Comparison of ENCODE assay signal across 8 cellular contexts in genomic region chr6:31547727-31548422, GRCh38. TPM values are rescaled to one million over a fixed set of nuclear protein-coding genes. Genes with fewer than 3 reads are reported as not detected.
DNase-seq lines count a peak whose midpoint lies in the region; ATAC-seq, FAIRE-seq and TF ChIP-seq lines count a peak whose summit lies in the region.

No MANE protein-coding gene starts in this region.

- H3K4me1 ChIP-seq in A549 = peaks cover 14% of the 10 kb centered on the region
- peaks cover 15% of the 10 kb centered on the region for H3K4me1 ChIP-seq in mucosa of descending colon (ENCODE audit: low read depth)

- H3K4me3 ChIP-seq in A549 = peak overlapping the region; percentile 57
- H3K4me3 ChIP-seq in Jurkat, Clone E6-1 (ENCODE audit: low read length) = peak overlapping the region; percentile 63
- H3K4me3 ChIP-seq in cardiac fibroblast (replicated peaks in 1 of 2; ENCODE audit: low read depth in 2 of 2, low read length in 2 of 2) = peak overlapping the region; percentile 42 to 54
- no peak overlapping the region for H3K4me3 ChIP-seq in mucosa of descending colon

- ATAC-seq in A549 (no peak), mucosa of descending colon (no peak), GM18511 (IDR thresholded peaks at IDR 0.05; ENCODE audit: unreplicated experiment) (no peak)

- FAIRE-seq in A549 (lab: Jason Lieb, UNC) = no peak

- TF ChIP-seq RAD21 in A549 (conservative IDR thresholded peaks at IDR 0.05 in 1 of 2, IDR thresholded peaks at IDR 0.05 in 1 of 2) = no peak

- 76% methylated on average over 21 of the region's 23 CpGs for WGBS in A549 (ENCODE audit: missing lambda C conversion rate)

- H3K36me3 ChIP-seq in mucosa of descending colon (ENCODE audit: low read depth) = no peaks in the 10 kb centered on the region

- CTCF ChIA-PET in A549 (lab: Yijun Ruan, JAX) = interaction anchor here (0.8 to 15.7 kb wide), 9 partner anchors 9 to 248 kb away, joined by 3 to 331 read pairs (median 6); partner anchors contain the start of genes LST1, LTB, NCR3 and TNF

- H3K9me3 ChIP-seq in A549 (no peaks in the 10 kb centered on the region), mucosa of descending colon (no peaks in the 10 kb centered on the region)

- TF ChIP-seq CTCF in A549 (IDR thresholded peaks at IDR 0.05) (no peak), cardiac fibroblast (IDR thresholded peaks at IDR 0.05; ENCODE audit: low read depth, low read length) (no peak), mucosa of descending colon (IDR thresholded peaks at IDR 0.05) (no peak)

- TF ChIP-seq POLR2A in A549 (IDR thresholded peaks at IDR 0.05; ENCODE audit: low read length) = no peak

- no peak for TF ChIP-seq EP300 in A549 (IDR thresholded peaks at IDR 0.05)

- intact Hi-C loops in mucosa of descending colon (cut with DNase I, micrococcal nuclease) = loop anchor here (5.0 kb wide), 2 partner anchors 44 to 49 kb away; partner anchors contain the start of gene NCR3 (in 1 of the 2)

- POLR2A ChIA-PET in A549 (lab: Yijun Ruan, JAX) = interaction anchor here (0.6 to 1.4 kb wide), 5 partner anchors 17 to 1464 kb away, joined by 3 to 6 read pairs (median 4); partner anchors contain the start of gene HSPA1B

- DNase-seq in A549 (ENCODE audit: low read depth in 1 of 2, low spot score in 1 of 2) (no peak), cardiac fibroblast (ENCODE audit: low read depth in 2 of 2) (no peak), mucosa of descending colon (peak in 2 of 3 donors; percentile 52 to 69), H4 (ENCODE audit: low spot score) (no peak), foreskin melanocyte (no peak), cerebellar cortex (ENCODE audit: low spot score) (no peak)
- no peak for DNase-seq in Jurkat, Clone E6-1 (ENCODE audit: low read depth, low spot score)

- peak overlapping the region; percentile 87 to 90 for H3K27ac ChIP-seq in A549

- H3K4me2 ChIP-seq in A549 = peak overlapping the region; percentile 67

TF ChIP-seq in A549, 52 proteins besides CTCF, POLR2A, EP300 and RAD21 (continues in another document):
- TF ChIP-seq ZFP36 (IDR thresholded peaks at IDR 0.05; ENCODE audit: borderline replicate concordance, partially characterized antibody) = no peak
- no peak for TF ChIP-seq BHLHE40 (IDR thresholded peaks at IDR 0.05; ENCODE audit: low read depth, low read length)
- TF ChIP-seq MAX (IDR thresholded peaks at IDR 0.05) = no peak
- no peak for TF ChIP-seq TFCP2L1 (CRISPR knock-in tag; IDR thresholded peaks at IDR 0.05)
- TF ChIP-seq HES2 (IDR thresholded peaks at IDR 0.05) = no peak
- TF ChIP-seq ATOH8 (CRISPR knock-in tag; IDR thresholded peaks at IDR 0.05; ENCODE audit: low read depth) = no peak
- no peak for TF ChIP-seq SREBF2 (IDR thresholded peaks at IDR 0.05)
- no peak for TF ChIP-seq EHMT2 (IDR thresholded peaks at IDR 0.05; ENCODE audit: low read depth)
- TF ChIP-seq USF2 (IDR thresholded peaks at IDR 0.05) = no peak
- TF ChIP-seq BCL3 (IDR thresholded peaks at IDR 0.05) = no peak
- TF ChIP-seq CHD4 (IDR thresholded peaks at IDR 0.05; ENCODE audit: borderline replicate concordance) = no peak
- no peak for TF ChIP-seq PBX3 (IDR thresholded peaks at IDR 0.05)
- TF ChIP-seq JUNB (IDR thresholded peaks at IDR 0.05) = no peak

RNA-seq across cellular contexts. Expression of gene NFKBIL1, which starts 0.5 kb away (rescaled TPM):
- polyA plus RNA-seq in A549 (2011; rRNA removed) (3.8 and 5.2 TPM in 2 replicates), A549 (2017; fragmentation: RNase III; extraction: RNeasy Plus Mini Kit Qiagen cat#74134 plus additional on column Dnase treatment) (7.4 to 9.0 TPM (median 7.6 TPM) in 3 replicates)
- polyA plus RNA-seq in A549 (2012; cell fraction: cytosol; rRNA removed) = 6.4 and 7.7 TPM in 2 replicates
- 7.2 and 10.3 TPM in 2 replicates for polyA plus RNA-seq in A549 (2012; cell fraction: nucleus; rRNA removed)
- polyA minus RNA-seq in A549 (2011; rRNA and poly(A)+ RNA removed) = 3.3 and 4.0 TPM in 2 replicates
- 20.9 TPM for polyA plus RNA-seq in Jurkat, Clone E6-1 (2012; ENCODE audit: insufficient read depth, insufficient read length)
- total RNA-seq in mucosa of descending colon = 10 to 100 TPM; 15.8 to 27.8 (median 18.3) TPM
- total RNA-seq in H4 (2014; rRNA removed; shearing (Covaris generic)) = 12.9 and 13.6 TPM in 2 replicates

RNA-seq across cellular contexts. Expression of gene ATP6V1G2, which starts 1.5 kb away (rescaled TPM):
- 1.2 and 1.5 TPM in 2 replicates for polyA plus RNA-seq in A549 (2011; rRNA removed)
- polyA plus RNA-seq in A549 (2012; cell fraction: cytosol; rRNA removed) = 0.60 and 0.71 TPM in 2 replicates
- polyA plus RNA-seq in A549 (2012; cell fraction: nucleus; rRNA removed) = 0.34 and 0.53 TPM in 2 replicates
- 0.57 to 0.75 TPM (median 0.64 TPM) in 3 replicates for polyA plus RNA-seq in A549 (2017; fragmentation: RNase III; extraction: RNeasy Plus Mini Kit Qiagen cat#74134 plus additional on column Dnase treatment)
- polyA minus RNA-seq in A549 (2011; rRNA and poly(A)+ RNA removed) = 0.88 TPM in 1 of 2 replicates, not detected in the other
- polyA plus RNA-seq in Jurkat, Clone E6-1 (2012; ENCODE audit: insufficient read depth, insufficient read length) = 3.4 TPM
- 1 to 10 TPM in 2 of 3 donors, under 1 TPM in 1; 0.55 to 4.5 (median 1.2) TPM for total RNA-seq in mucosa of descending colon
- total RNA-seq in H4 (2014; rRNA removed; shearing (Covaris generic)) = 0.60 TPM in 1 of 2 replicates, not detected in the other

RNA-seq across cellular contexts. Expression of gene DDX39B, which starts 6.1 kb away (rescaled TPM):
- 267 and 334 TPM in 2 replicates for polyA plus RNA-seq in A549 (2011; rRNA removed)
- 484 and 532 TPM in 2 replicates for polyA plus RNA-seq in A549 (2012; cell fraction: cytosol; rRNA removed)
- 701 and 889 TPM in 2 replicates for polyA plus RNA-seq in A549 (2012; cell fraction: nucleus; rRNA removed)
- 434 to 464 TPM (median 441 TPM) in 3 replicates for polyA plus RNA-seq in A549 (2017; fragmentation: RNase III; extraction: RNeasy Plus Mini Kit Qiagen cat#74134 plus additional on column Dnase treatment)
- polyA minus RNA-seq in A549 (2011; rRNA and poly(A)+ RNA removed) = 883 and 1,070 TPM in 2 replicates
- 606 TPM for polyA plus RNA-seq in Jurkat, Clone E6-1 (2012; ENCODE audit: insufficient read depth, insufficient read length)
- 100 to 1,000 TPM; 239 to 309 (median 295) TPM for total RNA-seq in mucosa of descending colon
- 580 and 595 TPM in 2 replicates for total RNA-seq in H4 (2014; rRNA removed; shearing (Covaris generic))

RNA-seq across cellular contexts. Expression of gene MCCD1, which starts 19.1 kb away (rescaled TPM):
- polyA plus RNA-seq in A549 (2011; rRNA removed) (not detected in 2 replicates), A549 (2017; fragmentation: RNase III; extraction: RNeasy Plus Mini Kit Qiagen cat#74134 plus additional on column Dnase treatment) (not detected in 3 replicates)
- polyA plus RNA-seq in A549 (2012; cell fraction: cytosol; rRNA removed) = not detected in 2 replicates
- polyA plus RNA-seq in A549 (2012; cell fraction: nucleus; rRNA removed) = not detected in 2 replicates
- not detected in 2 replicates for polyA minus RNA-seq in A549 (2011; rRNA and poly(A)+ RNA removed)
- polyA plus RNA-seq in Jurkat, Clone E6-1 (2012; ENCODE audit: insufficient read depth, insufficient read length) = not detected
- not detected for total RNA-seq in mucosa of descending colon
- total RNA-seq in H4 (2014; rRNA removed; shearing (Covaris generic)) = not detected in 2 replicates

RNA-seq across cellular contexts. Expression of gene LTA, which starts 24.2 kb away (rescaled TPM):
- polyA plus RNA-seq in A549 (2011; rRNA removed) = 0.07 TPM in 1 of 2 replicates, not detected in the other
- 0.04 TPM in 2 replicates for polyA plus RNA-seq in A549 (2012; cell fraction: cytosol; rRNA removed)
- polyA plus RNA-seq in A549 (2012; cell fraction: nucleus; rRNA removed) = 0.05 TPM in 1 of 2 replicates, not detected in the other
- 0.07 to 0.08 TPM in 2 of 3 replicates, not detected in the other for polyA plus RNA-seq in A549 (2017; fragmentation: RNase III; extraction: RNeasy Plus Mini Kit Qiagen cat#74134 plus additional on column Dnase treatment)
- polyA minus RNA-seq in A549 (2011; rRNA and poly(A)+ RNA removed) = not detected in 2 replicates
- 6.4 TPM for polyA plus RNA-seq in Jurkat, Clone E6-1 (2012; ENCODE audit: insufficient read depth, insufficient read length)
- under 1 TPM in 2 of 3 donors, not detected in 1; 0.20 to 0.22 TPM for total RNA-seq in mucosa of descending colon
- not detected in 2 replicates for total RNA-seq in H4 (2014; rRNA removed; shearing (Covaris generic))

Comparison
In these comparisons a context has a peak if more than half of its experiments do, and no peak if none do; other contexts are left out.
1. DNase-seq: peak in mucosa of descending colon (2 of 3); none in A549 (0 of 2), Jurkat, Clone E6-1 (single experiment), cardiac fibroblast (0 of 2), H4 (single experiment), foreskin melanocyte (single experiment) and cerebellar cortex (single experiment).